24 cellular contexts compared by ENCODE assay signal in genomic region chr1:180173451-180173850, GRCh38. TPM values are rescaled to one million over a fixed set of nuclear protein-coding genes. Genes with fewer than 3 reads are reported as not detected.
DNase-seq lines count a peak whose midpoint lies in the region; ATAC-seq and TF ChIP-seq lines count a peak whose summit lies in the region.
"Had no signal": no experiment of that assay in that cellular context is flagged by ENCODE, and none has a peak within 500 bp of the region (broad histone marks: within the 10 kb centered on the region; RNA-seq: fewer than 3 reads in every experiment).

No MANE protein-coding gene starts in this region.

- H3K4me1 ChIP-seq in heart left ventricle (peaks cover 7 to 48% (median 23%) of the 10 kb centered on the region in 12 donors), adrenal gland (replicated peaks in 1 of 2) (peaks cover 5 to 13% of the 10 kb centered on the region in 2 donors), transverse colon (peaks cover 15 to 28% (median 26%) of the 10 kb centered on the region in 4 donors)
- H3K4me1 ChIP-seq: BE2C, neural progenitor cell had no signal

- H3K27ac ChIP-seq in heart left ventricle (peak overlapping the region; percentile 6 to 85 (median 62)), adrenal gland (peak overlapping the region in 4 of 5 donors; percentile 41 to 76 (median 60)), transverse colon (peak overlapping the region in 3 of 4 donors; percentile 20 to 46 (median 44))
- H3K27ac ChIP-seq: neural progenitor cell had no signal

- no peak for TF ChIP-seq CTCF in heart left ventricle (IDR thresholded peaks at IDR 0.05)
- TF ChIP-seq CTCF in adrenal gland (IDR thresholded peaks at IDR 0.05), result no peak
- no peak for TF ChIP-seq CTCF in transverse colon (IDR thresholded peaks at IDR 0.05)

- DNase-seq in heart left ventricle, result no peak
- DNase-seq in Right ventricle myocardium superior, result no peak
- no peak for DNase-seq in adrenal gland
- DNase-seq in mesenteric fat pad (ENCODE audit: low spot score), result peak; percentile 18
- DNase-seq in transverse colon, result no peak
- no peak for DNase-seq in activated T-helper 2 cell treated with anti-CD3 and anti-CD28 coated beads, Interferon-gamma antibody, Interleukin-2, Interleukin-4, amounts not matched to agents 10 μg/mL and 5 μg/mL and 100 μg/mL, durations not matched to agents 14 hours and 24 hours and 36 hours (ENCODE audit: low spot score)
- DNase-seq in glomerular visceral epithelial cell (ENCODE audit: extremely low spot score), result no peak
- DNase-seq: activated CD4-positive, alpha-beta memory T cell treated with anti-CD3 and anti-CD28 coated beads for 36 hours; activated T-cell treated with anti-CD3 and anti-CD28 coated beads for 4 hours; BE2C; H7; NCI-H1417; NCI-H69; RPMI8226; stimulated activated CD4-positive, alpha-beta T cell treated with anti-CD3 and anti-CD28 coated beads, Interleukin-2, amount 100 ng/mL, for 24 hours had no signal

- no peak overlapping the region for H3K27ac Mint-ChIP-seq in activated T-helper 2 cell treated with anti-CD3 and anti-CD28 coated beads, Interferon-gamma antibody, Interleukin-2, Interleukin-4, amounts not matched to agents 10 μg/mL and 5 μg/mL and 100 μg/mL, durations not matched to agents 14 hours and 24 hours and 36 hours
- H3K27ac Mint-ChIP-seq: activated CD4-positive, alpha-beta memory T cell treated with anti-CD3 and anti-CD28 coated beads for 36 hours; dendritic cell treated with granulocyte-macrophage colony-stimulating factor and Interleukin-4, amounts not matched to agents 40 ng/mL and 50 ng/mL, for 4 days; IgD-negative memory B cell; neural progenitor cell; stimulated activated memory B cell treated with anti-CD40 and anti-IgM and Interleukin-4, amounts not matched to agents 10 μg/mL and 1 μg/mL and 100 μg/mL, for 72 hours had no signal

- H3K36me3 Mint-ChIP-seq in activated T-helper 2 cell treated with anti-CD3 and anti-CD28 coated beads, Interferon-gamma antibody, Interleukin-2, Interleukin-4, amounts not matched to agents 10 μg/mL and 5 μg/mL and 100 μg/mL, durations not matched to agents 14 hours and 24 hours and 36 hours (ENCODE audit: low read depth), result peaks cover 3% of the 10 kb centered on the region
- H3K36me3 Mint-ChIP-seq: neural progenitor cell had no signal

- H3K4me1 Mint-ChIP-seq in activated T-helper 2 cell treated with anti-CD3 and anti-CD28 coated beads, Interferon-gamma antibody, Interleukin-2, Interleukin-4, amounts not matched to agents 10 μg/mL and 5 μg/mL and 100 μg/mL, durations not matched to agents 14 hours and 24 hours and 36 hours (ENCODE audit: low read depth), result no peaks in the 10 kb centered on the region
- H3K4me1 Mint-ChIP-seq: IgD-negative memory B cell, neural progenitor cell had no signal

- H3K9me3 ChIP-seq in heart left ventricle, result no peaks in the 10 kb centered on the region
- no peaks in the 10 kb centered on the region for H3K9me3 ChIP-seq in adrenal gland (replicated peaks in 1 of 3)
- no peaks in the 10 kb centered on the region for H3K9me3 ChIP-seq in transverse colon
- H3K9me3 ChIP-seq: BE2C, thyroid gland had no signal

- in situ Hi-C loops in transverse colon (cut with MboI; ENCODE audit: low pct_ligation_motif_present in 1 of 4, low pct_unique_long_range_greater_than_20kb in 1 of 4, low sequenced_read_pairs in 3 of 4), result loop anchor here in 3 of 4 donors (10.0 to 25.0 kb wide), 3 partner anchors 289 to 311 kb away; partner anchors contain the start of genes TOR1AIP1 (in 1 of the 3) and TOR1AIP2 (in 1 of the 3)

- H3K4me3 Mint-ChIP-seq in activated T-helper 2 cell treated with anti-CD3 and anti-CD28 coated beads, Interferon-gamma antibody, Interleukin-2, Interleukin-4, amounts not matched to agents 10 μg/mL and 5 μg/mL and 100 μg/mL, durations not matched to agents 14 hours and 24 hours and 36 hours (ENCODE audit: low read depth), result no peak overlapping the region
- H3K4me3 Mint-ChIP-seq: activated CD4-positive, alpha-beta memory T cell treated with anti-CD3 and anti-CD28 coated beads for 36 hours; dendritic cell treated with granulocyte-macrophage colony-stimulating factor and Interleukin-4, amounts not matched to agents 40 ng/mL and 50 ng/mL, for 4 days; IgD-negative memory B cell; neural progenitor cell; stimulated activated memory B cell treated with anti-CD40 and anti-IgM and Interleukin-4, amounts not matched to agents 10 μg/mL and 1 μg/mL and 100 μg/mL, for 72 hours had no signal

- no peaks in the 10 kb centered on the region for H3K27me3 Mint-ChIP-seq in activated T-helper 2 cell treated with anti-CD3 and anti-CD28 coated beads, Interferon-gamma antibody, Interleukin-2, Interleukin-4, amounts not matched to agents 10 μg/mL and 5 μg/mL and 100 μg/mL, durations not matched to agents 14 hours and 24 hours and 36 hours (ENCODE audit: low read depth)
- H3K27me3 Mint-ChIP-seq: activated CD4-positive, alpha-beta memory T cell treated with anti-CD3 and anti-CD28 coated beads for 36 hours; dendritic cell treated with granulocyte-macrophage colony-stimulating factor and Interleukin-4, amounts not matched to agents 40 ng/mL and 50 ng/mL, for 4 days; IgD-negative memory B cell; stimulated activated memory B cell treated with anti-CD40 and anti-IgM and Interleukin-4, amounts not matched to agents 10 μg/mL and 1 μg/mL and 100 μg/mL, for 72 hours had no signal

- TF ChIP-seq EP300 in transverse colon (IDR thresholded peaks at IDR 0.05; ENCODE audit: low read depth), result no peak

- 96 to 98% (median 97%) methylated on average over 2 of the region's 2 CpGs for WGBS in heart left ventricle, 4 donors
- WGBS in adrenal gland, 4 donors, result 94 to 98% (median 95%) methylated on average over 2 of the region's 2 CpGs
- 82 to 93% methylated on average over 2 of the region's 2 CpGs for WGBS in transverse colon (ENCODE audit: low coverage in 1 of 2), 2 donors

- H3K4me3 ChIP-seq in heart left ventricle, result no peak overlapping the region
- H3K4me3 ChIP-seq in adrenal gland, result no peak overlapping the region
- no peak overlapping the region for H3K4me3 ChIP-seq in transverse colon
- H3K4me3 ChIP-seq: neural progenitor cell, skin epidermis, thyroid gland had no signal

- peaks cover 0 to 5% (median 0%) of the 10 kb centered on the region in 9 donors for H3K36me3 ChIP-seq in heart left ventricle
- H3K36me3 ChIP-seq in adrenal gland (replicated peaks in 1 of 2), result no peaks in the 10 kb centered on the region
- no peaks in the 10 kb centered on the region for H3K36me3 ChIP-seq in transverse colon
- H3K36me3 ChIP-seq: BE2C, neural progenitor cell, thyroid gland had no signal

- ATAC-seq in heart left ventricle (no peak), Right ventricle myocardium superior (ENCODE audit: poor library complexity) (no peak), HG02571 (IDR thresholded peaks at IDR 0.05; ENCODE audit: unreplicated experiment) (no peak)
- ATAC-seq: stimulated activated memory B cell treated with anti-CD40 and anti-IgM and Interleukin-4, amounts not matched to agents 10 μg/mL and 1 μg/mL and 100 μg/mL, for 72 hours had no signal

- no peaks in the 10 kb centered on the region for H3K27me3 ChIP-seq in heart left ventricle
- H3K27me3 ChIP-seq in adrenal gland, result no peaks in the 10 kb centered on the region
- H3K27me3 ChIP-seq in transverse colon, result no peaks in the 10 kb centered on the region
- H3K27me3 ChIP-seq: BE2C, neural progenitor cell, thyroid gland had no signal

- TF ChIP-seq POLR2A in heart left ventricle (IDR thresholded peaks at IDR 0.05), result no peak
- TF ChIP-seq POLR2A in adrenal gland (IDR thresholded peaks at IDR 0.05), result no peak
- TF ChIP-seq POLR2A in transverse colon (IDR thresholded peaks at IDR 0.05), result no peak

- H3K9me3 Mint-ChIP-seq in activated T-helper 2 cell treated with anti-CD3 and anti-CD28 coated beads, Interferon-gamma antibody, Interleukin-2, Interleukin-4, amounts not matched to agents 10 μg/mL and 5 μg/mL and 100 μg/mL, durations not matched to agents 14 hours and 24 hours and 36 hours, result no peaks in the 10 kb centered on the region
- H3K9me3 Mint-ChIP-seq: activated CD4-positive, alpha-beta memory T cell treated with anti-CD3 and anti-CD28 coated beads for 36 hours; dendritic cell treated with granulocyte-macrophage colony-stimulating factor and Interleukin-4, amounts not matched to agents 40 ng/mL and 50 ng/mL, for 4 days; neural progenitor cell; stimulated activated memory B cell treated with anti-CD40 and anti-IgM and Interleukin-4, amounts not matched to agents 10 μg/mL and 1 μg/mL and 100 μg/mL, for 72 hours had no signal

- intact Hi-C loops in heart left ventricle (cut with DNase I) (loop anchor here in 6 of 10 donors (5.0 to 10.0 kb wide), 5 partner anchors 56 to 469 kb away; partner anchors contain the start of gene TOR1AIP2 (in 2 of the 6)), Right ventricle myocardium superior (cut with DNase I) (loop anchor here (10.0 kb wide), 1 partner anchor 309 kb away; no protein-coding TSS in a partner anchor), adrenal gland (cut with DNase I) (no loop called here), transverse colon (cut with DNase I; ENCODE audit: low total_unique reads) (loop anchor here (2.0 kb wide), 1 partner anchor 59 kb away; no protein-coding TSS in a partner anchor)
- intact Hi-C loops in activated T-helper 2 cell treated with anti-CD3 and anti-CD28 coated beads, Interferon-gamma antibody, Interleukin-2, Interleukin-4, amounts not matched to agents 10 μg/mL and 5 μg/mL and 100 μg/mL, durations not matched to agents 14 hours and 24 hours and 36 hours (cut with micrococcal nuclease), result loop anchor here (10.0 kb wide), 1 partner anchor 469 kb away; no protein-coding TSS in a partner anchor

RNA-seq across cellular contexts. Expression of gene QSOX1, which starts 18.8 kb away (rescaled TPM):
- 100 to 1,000 TPM in 6 of 9 donors, 10 to 100 TPM in 3; 62.3 to 250 (median 122) TPM for total RNA-seq in heart left ventricle
- polyA plus RNA-seq in heart left ventricle, result 100 to 1,000 TPM in 1 of 2 donors, 10 to 100 TPM in 1; 63.2 to 181 TPM
- 97.8 TPM for total RNA-seq in Right ventricle myocardium superior
- 100 to 1,000 TPM in 7 of 8 donors, 10 to 100 TPM in 1; 60.7 to 234 (median 163) TPM for total RNA-seq in adrenal gland
- polyA plus RNA-seq in adrenal gland, result 100 to 1,000 TPM in 1 of 3 donors, 10 to 100 TPM in 2; 45.0 to 113 (median 57.7) TPM
- 104 TPM for total RNA-seq in mesenteric fat pad
- total RNA-seq in transverse colon, result 100 to 1,000 TPM; 109 to 124 (median 119) TPM
- 58.7 and 62.6 TPM in 2 replicates for total RNA-seq in activated T-helper 2 cell treated with anti-CD3 and anti-CD28 coated beads, Interferon-gamma antibody, Interleukin-2, Interleukin-4, amounts not matched to agents 10 μg/mL and 5 μg/mL and 100 μg/mL, durations not matched to agents 14 hours and 24 hours and 36 hours

RNA-seq across cellular contexts. Expression of gene LHX4, which starts 56.6 kb away (rescaled TPM):
- total RNA-seq in heart left ventricle, result not detected
- polyA plus RNA-seq in heart left ventricle, result not detected
- not detected for total RNA-seq in Right ventricle myocardium superior
- not detected for total RNA-seq in adrenal gland
- not detected for polyA plus RNA-seq in adrenal gland
- 0.06 TPM for total RNA-seq in mesenteric fat pad
- 1 to 10 TPM in 1 of 4 donors, under 1 TPM in 1, not detected in 2; 0.48 to 1.2 TPM for total RNA-seq in transverse colon
- not detected in 2 replicates for total RNA-seq in activated T-helper 2 cell treated with anti-CD3 and anti-CD28 coated beads, Interferon-gamma antibody, Interleukin-2, Interleukin-4, amounts not matched to agents 10 μg/mL and 5 μg/mL and 100 μg/mL, durations not matched to agents 14 hours and 24 hours and 36 hours
- total RNA-seq: A673; activated CD4-positive, alpha-beta memory T cell treated with anti-CD3 and anti-CD28 coated beads for 36 hours; posterior vena cava; thyroid gland had no signal

Comparison
In these comparisons a context has a peak if more than half of its experiments do, and no peak if none do; other contexts are left out.
1. intact Hi-C loops: an anchor here in heart left ventricle (5.0 to 10.0 kb wide), Right ventricle myocardium superior (10.0 kb wide), transverse colon (2.0 kb wide) and activated T-helper 2 cell treated with anti-CD3 and anti-CD28 coated beads, Interferon-gamma antibody, Interleukin-2, Interleukin-4, amounts not matched to agents 10 μg/mL and 5 μg/mL and 100 μg/mL, durations not matched to agents 14 hours and 24 hours and 36 hours (10.0 kb wide); none called in adrenal gland.